In the genomic region with DNA sequence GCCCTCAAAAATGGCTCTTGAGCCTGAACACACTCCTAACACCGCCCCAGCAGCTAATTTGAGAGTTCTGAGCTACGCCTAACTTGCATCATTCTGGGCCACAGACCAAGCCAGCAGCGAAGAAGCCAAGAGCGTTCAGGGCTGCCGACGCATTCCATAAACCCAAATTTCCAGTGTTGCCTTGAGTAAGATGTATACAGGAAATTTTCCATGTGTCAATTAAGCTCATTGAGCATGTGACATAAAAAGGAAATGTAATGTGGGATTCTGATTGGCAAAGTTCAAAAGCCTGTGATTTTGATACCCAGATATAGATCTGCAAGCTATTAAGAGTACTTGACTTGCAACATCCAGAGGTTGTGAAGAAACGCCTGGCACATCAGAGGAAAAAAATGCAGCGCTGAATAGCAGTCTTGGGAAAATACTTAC, we compare ENCODE assay signal across 10 cellular contexts.
DNase-seq lines count a peak whose midpoint lies in the region; ATAC-seq, FAIRE-seq and TF ChIP-seq lines count a peak whose summit lies in the region.
"Had no signal": no experiment of that assay in that cellular context is flagged by ENCODE, and none has a peak within 500 bp of the region (broad histone marks: within the 10 kb centered on the region; RNA-seq: fewer than 3 reads in every experiment).

No MANE protein-coding gene starts in this region.

- CTCF ChIA-PET in H1 (lab: Charles Lee; ENCODE audit: partially characterized antibody): interaction anchor here (1.2 to 1.7 kb wide), 2 partner anchors 11 to 16 kb away, joined by 3 to 5 read pairs; no protein-coding TSS in a partner anchor
- CTCF ChIA-PET in activated naive CD4-positive, alpha-beta T cell treated with anti-CD3 and anti-CD28 coated beads for 36 hours (lab: Charles Lee): no interaction called here

- H3K27ac ChIP-seq in H1 (ENCODE audit: low read depth, low read length): no peak overlapping the region
- H3K27ac ChIP-seq in left lung: peak overlapping the region; percentile 49 to 60

- H3K9me3 Mint-ChIP-seq in chondrocyte (ENCODE audit: low read depth): no peaks in the 10 kb centered on the region
- H3K9me3 Mint-ChIP-seq in activated naive CD4-positive, alpha-beta T cell treated with anti-CD3 and anti-CD28 coated beads for 36 hours: no peaks in the 10 kb centered on the region
- H3K9me3 Mint-ChIP-seq: activated CD4-positive, alpha-beta T cell treated with anti-CD3 and anti-CD28 coated beads, Interleukin-2, amount 10 ng/mL, durations not matched to agents 24 days and 14 days had no signal

- H3K79me1 ChIP-seq in H1 (ENCODE audit: low read depth, low read length): no peaks in the 10 kb centered on the region

- no peak overlapping the region for H2BK5ac ChIP-seq in H1 (ENCODE audit: low read depth, low read length)

- H4K5ac ChIP-seq in H1 (ENCODE audit: insufficient read length, low read depth, low read length): no peak overlapping the region

- no peaks in the 10 kb centered on the region for H3K27me3 Mint-ChIP-seq in chondrocyte (ENCODE audit: low read depth)
- peaks cover 18% of the 10 kb centered on the region for H3K27me3 Mint-ChIP-seq in activated naive CD4-positive, alpha-beta T cell treated with anti-CD3 and anti-CD28 coated beads for 36 hours (ENCODE audit: low read depth)
- H3K27me3 Mint-ChIP-seq: activated CD4-positive, alpha-beta T cell treated with anti-CD3 and anti-CD28 coated beads, Interleukin-2, amount 10 ng/mL, durations not matched to agents 24 days and 14 days had no signal

- peak; percentile 90 for ATAC-seq in left lung

- H3K4me3 Mint-ChIP-seq in chondrocyte (ENCODE audit: unreplicated experiment): no peak overlapping the region
- H3K4me3 Mint-ChIP-seq in activated naive CD4-positive, alpha-beta T cell treated with anti-CD3 and anti-CD28 coated beads for 36 hours: no peak overlapping the region
- H3K4me3 Mint-ChIP-seq: activated CD4-positive, alpha-beta T cell treated with anti-CD3 and anti-CD28 coated beads, Interleukin-2, amount 10 ng/mL, durations not matched to agents 24 days and 14 days had no signal

- H3K4me3 ChIP-seq in H1 (ENCODE audit: extremely low read depth in 1 of 4, insufficient read depth in 2 of 4, low read depth in 3 of 4, low read length in 4 of 4) (no peak overlapping the region), left lung (no peak overlapping the region)

- no peak for TF ChIP-seq EP300 in H1 (IDR thresholded peaks at IDR 0.05; ENCODE audit: borderline replicate concordance in 1 of 2, low read depth in 2 of 2, low read length in 2 of 2)

- no peak for FAIRE-seq in H1 (lab: Jason Lieb, UNC)

- H3K4me1 ChIP-seq in H1 (replicated peaks in 1 of 4; ENCODE audit: control insufficient read depth in 3 of 4, insufficient read depth in 4 of 4, low read length in 3 of 4) (peaks cover 0 to 22% (median 5%) of the 10 kb centered on the region in 4 experiments; a peak in 4 of 7 replicates), left lung (peaks cover 0 to 5% of the 10 kb centered on the region in 2 donors)

- H2BK20ac ChIP-seq in H1 (ENCODE audit: low read length): no peak overlapping the region

- H3K27me3 ChIP-seq in H1 (replicated peaks in 1 of 4; ENCODE audit: control insufficient read depth in 3 of 4, extremely low read depth in 1 of 4, insufficient read depth in 3 of 4, low read length in 3 of 4): no peaks in the 10 kb centered on the region
- H3K27me3 ChIP-seq in left lung: no peaks in the 10 kb centered on the region

- H3K4me2 ChIP-seq in H1 (ENCODE audit: insufficient read depth in 1 of 2, low read depth in 2 of 2, low read length in 2 of 2): no peak overlapping the region

- 94% methylated on average over 8 of the region's 8 CpGs; no CpG with 5 or more reads in 1 of the 2 experiments for WGBS in H1 (ENCODE audit: extremely low coverage in 1 of 2, insufficient coverage in 1 of 2, insufficient read length in 1 of 2, insufficient replicate concordance in 2 of 2, low coverage in 1 of 2, low lambda C conversion rate in 2 of 2, missing lambda C conversion rate in 1 of 2), 2 experiments

- no peak overlapping the region; the same call in 1 of the 2 replicates for H2BK15ac ChIP-seq in H1 (ENCODE audit: low read length)

- H3K23ac ChIP-seq in H1 (ENCODE audit: insufficient read length): no peak overlapping the region

- no peak overlapping the region for H3K4ac ChIP-seq in H1 (replicated peaks; ENCODE audit: insufficient read length, low read depth, low read length)

- POLR2A ChIA-PET in H1 (lab: Charles Lee; ENCODE audit: partially characterized antibody): no interaction called here

- intact Hi-C loops in left lung (cut with DNase I): no loop called here
- intact Hi-C loops in activated naive CD4-positive, alpha-beta T cell treated with anti-CD3 and anti-CD28 coated beads for 36 hours (cut with micrococcal nuclease): no loop called here

- 0 out of 2 replicates have a peak overlapping the region, but pooled peaks have one; percentile 40 for H2AK5ac ChIP-seq in H1 (ENCODE audit: low read depth, low read length)

- no peak overlapping the region for H3K9ac ChIP-seq in H1 (replicated peaks in 1 of 4; ENCODE audit: extremely low read depth in 1 of 4, low read depth in 3 of 4, low read length in 3 of 4)

- no peaks in the 10 kb centered on the region for H4K20me1 ChIP-seq in H1 (replicated peaks in 1 of 2; ENCODE audit: control insufficient read depth in 1 of 2, insufficient read depth in 2 of 2, low read length in 2 of 2)

- no peak overlapping the region for H3K18ac ChIP-seq in H1 (ENCODE audit: extremely low read depth, low read length)

- no peak for TF ChIP-seq POLR2A in H1 (IDR thresholded peaks at IDR 0.05; ENCODE audit: control extremely low read depth in 1 of 2, low read depth in 2 of 2, low read length in 2 of 2)

- H2BK120ac ChIP-seq in H1 (replicated peaks; ENCODE audit: low read depth, low read length): no peak overlapping the region

- DNase-seq in GM04503 (ENCODE audit: low read depth): peak; percentile 86
- DNase-seq in H1 (ENCODE audit: low read depth in 1 of 2, low spot score in 2 of 2): no peak
- peak in 1 of 2 donors; percentile 73 for DNase-seq in left lung
- DNase-seq in stromal cell of bone marrow (ENCODE audit: low read depth): peak; percentile 89
- DNase-seq in chondrocyte (ENCODE audit: low spot score): no peak
- DNase-seq in inferior parietal cortex (ENCODE audit: extremely low spot score): no peak
- DNase-seq in NCI-H510A treated with DMSO at 0.1 percent for 48 hours (lab: John Stamatoyannopoulos, UW): no peak
- DNase-seq in activated naive CD4-positive, alpha-beta T cell treated with anti-CD3 and anti-CD28 coated beads for 36 hours: no peak
- DNase-seq: activated CD4-positive, alpha-beta T cell treated with anti-CD3 and anti-CD28 coated beads, Interleukin-2, amount 10 ng/mL, durations not matched to agents 24 days and 14 days; activated naive CD4-positive, alpha-beta T cell treated with anti-CD3 and anti-CD28 coated beads, Interleukin-2, amount 50 U/mL, for 16 hours had no signal

- no peak overlapping the region for H3K27ac Mint-ChIP-seq in chondrocyte (ENCODE audit: unreplicated experiment)
- H3K27ac Mint-ChIP-seq in activated naive CD4-positive, alpha-beta T cell treated with anti-CD3 and anti-CD28 coated beads for 36 hours: no peak overlapping the region
- H3K27ac Mint-ChIP-seq: activated CD4-positive, alpha-beta T cell treated with anti-CD3 and anti-CD28 coated beads, Interleukin-2, amount 10 ng/mL, durations not matched to agents 24 days and 14 days had no signal

- H3K23me2 ChIP-seq in H1 (ENCODE audit: low read depth, low read length): no peaks in the 10 kb centered on the region

- H4K91ac ChIP-seq in H1 (replicated peaks; ENCODE audit: insufficient read length, low read length): peak overlapping the region; percentile 61

- peak overlapping the region; percentile 30; the same call in 1 of the 2 replicates for H2BK12ac ChIP-seq in H1 (ENCODE audit: low read depth, low read length)

- H3K56ac ChIP-seq in H1 (replicated peaks; ENCODE audit: insufficient read length, low read depth, low read length): no peak overlapping the region

- H3K79me2 ChIP-seq in H1 (ENCODE audit: control insufficient read depth in 1 of 2, insufficient read depth in 2 of 2, low read length in 2 of 2): no peaks in the 10 kb centered on the region

- no peak overlapping the region for H4K8ac ChIP-seq in H1 (ENCODE audit: extremely low read depth, insufficient read depth, low read length)

- no peaks in the 10 kb centered on the region for H3K36me3 ChIP-seq in H1 (ENCODE audit: control insufficient read depth in 2 of 4, insufficient read depth in 4 of 4, low read length in 3 of 4)
- no peaks in the 10 kb centered on the region for H3K36me3 ChIP-seq in left lung

- H3K36me3 Mint-ChIP-seq in chondrocyte (ENCODE audit: low read depth): no peaks in the 10 kb centered on the region
- no peaks in the 10 kb centered on the region for H3K36me3 Mint-ChIP-seq in activated naive CD4-positive, alpha-beta T cell treated with anti-CD3 and anti-CD28 coated beads for 36 hours (ENCODE audit: low read depth)

- TF ChIP-seq RAD21 in H1 (IDR thresholded peaks at IDR 0.05 in 1 of 2, conservative IDR thresholded peaks at IDR 0.05 in 1 of 2; ENCODE audit: low read depth in 2 of 2, low read length in 2 of 2): no peak

- no peak overlapping the region for H2AFZ ChIP-seq in H1 (ENCODE audit: low read length)

- TF ChIP-seq CTCF in H1 (IDR thresholded peaks at IDR 0.05; ENCODE audit: control extremely low read depth in 1 of 3, insufficient read depth in 1 of 3, low read depth in 1 of 3, low read length in 3 of 3) (no peak), left lung (IDR thresholded peaks at IDR 0.05) (no peak), chondrocyte (IDR thresholded peaks at IDR 0.05) (no peak)

- H3K14ac ChIP-seq in H1 (ENCODE audit: insufficient read length): no peak overlapping the region

- H3K4me1 Mint-ChIP-seq in chondrocyte (ENCODE audit: low read depth): no peaks in the 10 kb centered on the region
- no peaks in the 10 kb centered on the region for H3K4me1 Mint-ChIP-seq in activated naive CD4-positive, alpha-beta T cell treated with anti-CD3 and anti-CD28 coated beads for 36 hours (ENCODE audit: low read depth)
- H3K4me1 Mint-ChIP-seq: activated CD4-positive, alpha-beta T cell treated with anti-CD3 and anti-CD28 coated beads, Interleukin-2, amount 10 ng/mL, durations not matched to agents 24 days and 14 days had no signal

- H3K9me3 ChIP-seq in H1 (ENCODE audit: insufficient read depth in 2 of 2, low read depth in 1 of 2, low read length in 1 of 2): no peaks in the 10 kb centered on the region
- H3K9me3 ChIP-seq in left lung: no peaks in the 10 kb centered on the region

TF ChIP-seq in H1, 55 proteins besides CTCF, POLR2A, EP300 and RAD21 (continues in another document):
- TF ChIP-seq SUZ12 (IDR thresholded peaks at IDR 0.05; ENCODE audit: low read length): no peak
- no peak for TF ChIP-seq SIX5 (IDR thresholded peaks at IDR 0.05; ENCODE audit: low read depth, low read length)
- TF ChIP-seq FOSL1 (IDR thresholded peaks at IDR 0.05; ENCODE audit: insufficient read depth, low read depth, low read length): no peak
- no peak for TF ChIP-seq CBX8 (IDR thresholded peaks at IDR 0.05; ENCODE audit: borderline replicate concordance, low read depth, low read length)
- no peak for TF ChIP-seq JUND (IDR thresholded peaks at IDR 0.05; ENCODE audit: low read length)
- TF ChIP-seq MAX (IDR thresholded peaks at IDR 0.05): no peak

Comparison
In these comparisons a context has a peak if more than half of its experiments do, and no peak if none do; other contexts are left out.
1. DNase-seq: peak in GM04503 (single experiment) and stromal cell of bone marrow (single experiment); none in H1 (0 of 2), chondrocyte (single experiment), inferior parietal cortex (single experiment), NCI-H510A treated with DMSO at 0.1 percent for 48 hours (single experiment) and activated naive CD4-positive, alpha-beta T cell treated with anti-CD3 and anti-CD28 coated beads for 36 hours (single experiment).